In genomic region chr2:176638167-176639015, GRCh38 we compare ENCODE assay signal across 8 cellular contexts.
DNase-seq lines count a peak whose midpoint lies in the region; ATAC-seq, FAIRE-seq and TF ChIP-seq lines count a peak whose summit lies in the region.

No MANE protein-coding gene starts in this region.

- no peak overlapping the region for H2BK120ac ChIP-seq in H1 (replicated peaks; ENCODE audit: low read depth, low read length)

- H3K27ac ChIP-seq in H1 (ENCODE audit: low read depth, low read length) = no peak overlapping the region

- no peak overlapping the region for H2BK12ac ChIP-seq in H1 (ENCODE audit: low read depth, low read length)

- H3K4me1 ChIP-seq in H1 (replicated peaks in 1 of 4; ENCODE audit: control insufficient read depth in 3 of 4, insufficient read depth in 4 of 4, low read length in 3 of 4) = peaks cover 0 to 5% (median 0%) of the 10 kb centered on the region in 4 experiments; a peak in 2 of 7 replicates

- FAIRE-seq in H1 (lab: Jason Lieb, UNC) = no peak

- H3K36me3 ChIP-seq in H1 (ENCODE audit: control insufficient read depth in 2 of 4, insufficient read depth in 4 of 4, low read length in 3 of 4) = no peaks in the 10 kb centered on the region

- no peak overlapping the region for H2AFZ ChIP-seq in H1 (ENCODE audit: low read length)

- H2BK20ac ChIP-seq in H1 (ENCODE audit: low read length) = no peak overlapping the region

- no peak overlapping the region for H4K8ac ChIP-seq in H1 (ENCODE audit: extremely low read depth, insufficient read depth, low read length)

- peaks cover 3% of the 10 kb centered on the region; the same call in 1 of the 2 replicates for H3K23me2 ChIP-seq in H1 (ENCODE audit: low read depth, low read length)

- no peak overlapping the region for H3K9ac ChIP-seq in H1 (replicated peaks in 1 of 4; ENCODE audit: extremely low read depth in 1 of 4, low read depth in 3 of 4, low read length in 3 of 4)

- H4K5ac ChIP-seq in H1 (ENCODE audit: insufficient read length, low read depth, low read length) = no peak overlapping the region

- H2BK15ac ChIP-seq in H1 (ENCODE audit: low read length) = no peak overlapping the region

- CTCF ChIA-PET in H1 (lab: Charles Lee; ENCODE audit: partially characterized antibody) = interaction anchor here (0.7 to 13.2 kb wide), 21 partner anchors 9 to 511 kb away, joined by 3 to 119 read pairs (median 4); no protein-coding TSS in a partner anchor

- no peaks in the 10 kb centered on the region for H4K20me1 ChIP-seq in H1 (replicated peaks in 1 of 2; ENCODE audit: control insufficient read depth in 1 of 2, insufficient read depth in 2 of 2, low read length in 2 of 2)

- H3K4me2 ChIP-seq in H1 (ENCODE audit: insufficient read depth in 1 of 2, low read depth in 2 of 2, low read length in 2 of 2) = peak overlapping the region; percentile 57 to 69

- no peak overlapping the region for H4K91ac ChIP-seq in H1 (replicated peaks; ENCODE audit: insufficient read length, low read length)

- H3K27me3 ChIP-seq in H1 (replicated peaks in 1 of 4; ENCODE audit: control insufficient read depth in 3 of 4, extremely low read depth in 1 of 4, insufficient read depth in 3 of 4, low read length in 3 of 4) = peaks cover 12 to 35% (median 20%) of the 10 kb centered on the region in 4 experiments

- no peak for TF ChIP-seq POLR2A in H1 (IDR thresholded peaks at IDR 0.05; ENCODE audit: control extremely low read depth in 1 of 2, low read depth in 2 of 2, low read length in 2 of 2)

- H2BK5ac ChIP-seq in H1 (ENCODE audit: low read depth, low read length) = no peak overlapping the region

- ATAC-seq in GM19043 (IDR thresholded peaks at IDR 0.05; ENCODE audit: low read depth, unreplicated experiment) = peak; percentile 84
- peak; percentile 87 for ATAC-seq in HG03354 (IDR thresholded peaks at IDR 0.05; ENCODE audit: poor library complexity, severe bottlenecking, unreplicated experiment)

- POLR2A ChIA-PET in H1 (lab: Charles Lee; ENCODE audit: partially characterized antibody) = interaction anchor here (0.5 kb wide), 1 partner anchor 11 kb away, joined by 3 read pairs; no protein-coding TSS in a partner anchor

- no peak overlapping the region for H3K18ac ChIP-seq in H1 (ENCODE audit: extremely low read depth, low read length)

- H3K23ac ChIP-seq in H1 (ENCODE audit: insufficient read length) = no peak overlapping the region

- no peaks in the 10 kb centered on the region for H3K79me1 ChIP-seq in H1 (ENCODE audit: low read depth, low read length)

- peak; percentile 92 for DNase-seq in AG20443 (ENCODE audit: low spot score)
- peak; percentile 29 to 83 for DNase-seq in NCI-H526 (lab: John Stamatoyannopoulos, UW)
- peak; percentile 14 to 21 for DNase-seq in activated CD8-positive, alpha-beta memory T cell treated with anti-CD3 and anti-CD28 coated beads for 4 hours (ENCODE audit: low read depth in 2 of 2)
- peak in 1 of 2 experiments; percentile 79 for DNase-seq in H1 (ENCODE audit: low read depth in 1 of 2, low spot score in 2 of 2)
- DNase-seq in mesenteric fat pad (ENCODE audit: low spot score) = peak; percentile 91
- peak; percentile 13 to 37 for DNase-seq in stimulated activated CD8-positive, alpha-beta memory T cell treated with anti-CD3 and anti-CD28 coated beads, Interleukin-2, amount 100 ng/mL, for 1 hour (ENCODE audit: low read depth in 2 of 2)

- H3K56ac ChIP-seq in H1 (replicated peaks; ENCODE audit: insufficient read length, low read depth, low read length) = no peak overlapping the region

- peak; percentile 56 to 79 (median 78) for TF ChIP-seq CTCF in H1 (IDR thresholded peaks at IDR 0.05; ENCODE audit: control extremely low read depth in 1 of 3, insufficient read depth in 1 of 3, low read depth in 1 of 3, low read length in 3 of 3)

- TF ChIP-seq EP300 in H1 (IDR thresholded peaks at IDR 0.05; ENCODE audit: borderline replicate concordance in 1 of 2, low read depth in 2 of 2, low read length in 2 of 2) = no peak

- TF ChIP-seq RAD21 in H1 (IDR thresholded peaks at IDR 0.05 in 1 of 2, conservative IDR thresholded peaks at IDR 0.05 in 1 of 2; ENCODE audit: low read depth in 2 of 2, low read length in 2 of 2) = peak; percentile 81 to 88

- no peaks in the 10 kb centered on the region for H3K9me3 ChIP-seq in H1 (ENCODE audit: insufficient read depth in 2 of 2, low read depth in 1 of 2, low read length in 1 of 2)

- WGBS in H1 (ENCODE audit: extremely low coverage in 1 of 2, insufficient coverage in 1 of 2, insufficient read length in 1 of 2, insufficient replicate concordance in 2 of 2, low coverage in 1 of 2, low lambda C conversion rate in 2 of 2, missing lambda C conversion rate in 1 of 2), 2 experiments = 12% methylated on average over 35 of the region's 39 CpGs; no CpG with 5 or more reads in 1 of the 2 experiments

- peak overlapping the region; percentile 34 to 68 (median 45) for H3K4me3 ChIP-seq in H1 (ENCODE audit: extremely low read depth in 1 of 4, insufficient read depth in 2 of 4, low read depth in 3 of 4, low read length in 4 of 4)

- no peak overlapping the region for H3K14ac ChIP-seq in H1 (ENCODE audit: insufficient read length)

- H2AK5ac ChIP-seq in H1 (ENCODE audit: low read depth, low read length) = no peak overlapping the region

- no peaks in the 10 kb centered on the region for H3K79me2 ChIP-seq in H1 (ENCODE audit: control insufficient read depth in 1 of 2, insufficient read depth in 2 of 2, low read length in 2 of 2)

- no peak overlapping the region for H3K4ac ChIP-seq in H1 (replicated peaks; ENCODE audit: insufficient read length, low read depth, low read length)

TF ChIP-seq in H1, 55 proteins besides CTCF, POLR2A, EP300 and RAD21:
- TF ChIP-seq BACH1 (IDR thresholded peaks at IDR 0.05; ENCODE audit: low read length) (no peak), USF2 (IDR thresholded peaks at IDR 0.05; ENCODE audit: low read length) (0 out of 2 replicates have a peak, but pooled peaks have one; percentile 20), TEAD4 (IDR thresholded peaks at IDR 0.05; ENCODE audit: low read depth, low read length) (no peak), GABPA (IDR thresholded peaks at IDR 0.05; ENCODE audit: borderline replicate concordance, insufficient read depth, low read length) (0 out of 2 replicates have a peak, but pooled peaks have one; percentile 8), SP4 (IDR thresholded peaks at IDR 0.05; ENCODE audit: low read length) (no peak), POLR2AphosphoS5 (IDR thresholded peaks at IDR 0.05; ENCODE audit: low read depth, low read length) (no peak), KDM1A (IDR thresholded peaks at IDR 0.05; ENCODE audit: borderline replicate concordance, low read length) (no peak), CHD1 (IDR thresholded peaks at IDR 0.05; ENCODE audit: low read depth, low read length) (no peak), ASH2L (IDR thresholded peaks at IDR 0.05; ENCODE audit: low read length) (peak; percentile 9), POU5F1 (IDR thresholded peaks at IDR 0.05; ENCODE audit: low read depth, low read length) (no peak)
